28 cellular contexts compared by ENCODE assay signal in genomic region chr10:117458571-117458970, GRCh38.
"Had no signal": no experiment of that assay in that cellular context is flagged by ENCODE, and none has a peak within 500 bp of the region (broad histone marks: within the 10 kb centered on the region; RNA-seq: fewer than 3 reads in every experiment).

No MANE protein-coding gene starts in this region.

- ATAC-seq: left colon; left lung; lower lobe of right lung; natural killer cell; stimulated activated effector memory CD8-positive, alpha-beta T cell treated with anti-CD3 and anti-CD28 coated beads, Interleukin-12 subunit alpha, Interleukin-12 subunit beta, amount 100 ng/mL, for 72 hours had no signal

- H3K36me3 ChIP-seq: left lung, lower lobe of right lung, neural progenitor cell, neutrophil, ovary, right atrium auricular region, right lobe of liver, suprapubic skin, thoracic aorta, tibial artery had no signal

- FAIRE-seq: islet of Langerhans, kidney had no signal

- DNase-seq: hypothalamus; immature natural killer cell; kidney; left colon; left lung; lower lobe of right lung; mammary epithelial cell; naive B cell; natural killer cell; nephron progenitor cell; occipital lobe; ovary; right lobe of liver; stimulated activated CD4-positive, alpha-beta T cell treated with anti-CD3 and anti-CD28 coated beads, Interleukin-4, amount 100 ng/mL, for 24 hours; stimulated activated naive CD4-positive, alpha-beta T cell had no signal

- H3K4me3 ChIP-seq: left lung, lower lobe of right lung, neural progenitor cell, ovary, right atrium auricular region, right lobe of liver, skin epidermis, suprapubic skin, thoracic aorta, tibial artery had no signal

- H3K4me3 Mint-ChIP-seq: immature natural killer cell; mesothelial cell of epicardium; natural killer cell; nephron progenitor cell; neural progenitor cell; stimulated activated effector memory CD8-positive, alpha-beta T cell treated with anti-CD3 and anti-CD28 coated beads, Interleukin-12 subunit alpha, Interleukin-12 subunit beta, amount 100 ng/mL, for 72 hours; stimulated activated naive CD8-positive, alpha-beta T cell treated with anti-CD3 and anti-CD28 coated beads, Interleukin-15, Interleukin-2, amounts not matched to agents 100 ng/mL and 50 ng/mL, for 24 hours; type B pancreatic cell had no signal

- H3K27ac ChIP-seq: left lung, lower lobe of right lung, neural progenitor cell, ovary, right atrium auricular region, right lobe of liver, thoracic aorta, tibial artery had no signal

- H2AFZ ChIP-seq: neural progenitor cell had no signal

- H3K27me3 ChIP-seq: left lung, neural progenitor cell, neutrophil, ovary, right atrium auricular region, right lobe of liver, suprapubic skin, tibial artery had no signal

- H3K9me3 Mint-ChIP-seq: natural killer cell; stimulated activated naive CD8-positive, alpha-beta T cell treated with anti-CD3 and anti-CD28 coated beads, Interleukin-15, Interleukin-2, amounts not matched to agents 100 ng/mL and 50 ng/mL, for 24 hours; type B pancreatic cell had no signal

- H3K4me1 ChIP-seq: lower lobe of right lung, right atrium auricular region had no signal

- H3K9ac ChIP-seq: neural progenitor cell had no signal

- H3K27ac Mint-ChIP-seq: immature natural killer cell; mesothelial cell of epicardium; naive B cell; natural killer cell; nephron progenitor cell; progenitor cell of endocrine pancreas; stimulated activated effector memory CD8-positive, alpha-beta T cell treated with anti-CD3 and anti-CD28 coated beads, Interleukin-12 subunit alpha, Interleukin-12 subunit beta, amount 100 ng/mL, for 72 hours; stimulated activated naive CD8-positive, alpha-beta T cell treated with anti-CD3 and anti-CD28 coated beads, Interleukin-15, Interleukin-2, amounts not matched to agents 100 ng/mL and 50 ng/mL, for 24 hours; type B pancreatic cell had no signal

- H3K4me1 Mint-ChIP-seq: naive B cell; stimulated activated effector memory CD8-positive, alpha-beta T cell treated with anti-CD3 and anti-CD28 coated beads, Interleukin-12 subunit alpha, Interleukin-12 subunit beta, amount 100 ng/mL, for 72 hours had no signal

- H3K4me2 ChIP-seq: neural progenitor cell had no signal

- H3K36me3 Mint-ChIP-seq: immature natural killer cell; mesothelial cell of epicardium; natural killer cell; neural progenitor cell; stimulated activated effector memory CD8-positive, alpha-beta T cell treated with anti-CD3 and anti-CD28 coated beads, Interleukin-12 subunit alpha, Interleukin-12 subunit beta, amount 100 ng/mL, for 72 hours; type B pancreatic cell had no signal

- H3K9me3 ChIP-seq: lower lobe of right lung, neutrophil, right lobe of liver, suprapubic skin, thoracic aorta had no signal
